In genomic region chr19:10333758-10334339, GRCh38 we compare ENCODE assay signal across 8 cellular contexts. TPM values are rescaled to one million over a fixed set of nuclear protein-coding genes. Genes with fewer than 3 reads are reported as not detected.
DNase-seq lines count a peak whose midpoint lies in the region; ATAC-seq and TF ChIP-seq lines count a peak whose summit lies in the region.

No MANE protein-coding gene starts in this region.

- H3K27ac Mint-ChIP-seq in activated CD4-positive, alpha-beta T cell treated with anti-CD3 and anti-CD28 coated beads, Interleukin-2, amount 10 ng/mL, durations not matched to agents 24 days and 14 days, result peak overlapping the region; percentile 96
- H3K27ac Mint-ChIP-seq in T-cell (peak overlapping the region; percentile 94 to 97), glutamatergic neuron (ENCODE audit: unreplicated experiment) (peak overlapping the region; percentile 55)

- no peak for DNase-seq in activated CD4-positive, alpha-beta T cell treated with anti-CD3 and anti-CD28 coated beads, Interleukin-2, amount 10 ng/mL, durations not matched to agents 24 days and 14 days
- DNase-seq in activated CD4-positive, alpha-beta T cell treated with anti-CD3 and anti-CD28 coated beads for 1 hour, result no peak
- DNase-seq in T-cell, result no peak
- no peak for DNase-seq in glutamatergic neuron
- no peak for DNase-seq in stimulated activated CD4-positive, alpha-beta T cell treated with anti-CD3 and anti-CD28 coated beads, Interleukin-4, amount 100 ng/mL, for 24 hours
- DNase-seq in mucosa of gallbladder (ENCODE audit: low spot score), result no peak

- H3K9ac ChIP-seq in skeletal muscle satellite cell (ENCODE audit: low read depth, low read length), result peak overlapping the region; percentile 96

- peaks cover 18% of the 10 kb centered on the region for H3K4me1 ChIP-seq in skeletal muscle satellite cell (ENCODE audit: control insufficient read depth, insufficient read depth, low read length)

- no peaks in the 10 kb centered on the region for H3K27me3 Mint-ChIP-seq in activated CD4-positive, alpha-beta T cell treated with anti-CD3 and anti-CD28 coated beads, Interleukin-2, amount 10 ng/mL, durations not matched to agents 24 days and 14 days
- H3K27me3 Mint-ChIP-seq in T-cell (no peaks in the 10 kb centered on the region), glutamatergic neuron (ENCODE audit: unreplicated experiment) (peaks cover 6% of the 10 kb centered on the region)

- no peaks in the 10 kb centered on the region for H3K9me3 Mint-ChIP-seq in activated CD4-positive, alpha-beta T cell treated with anti-CD3 and anti-CD28 coated beads, Interleukin-2, amount 10 ng/mL, durations not matched to agents 24 days and 14 days
- no peaks in the 10 kb centered on the region for H3K9me3 Mint-ChIP-seq in T-cell
- H3K9me3 Mint-ChIP-seq in glutamatergic neuron (ENCODE audit: unreplicated experiment), result peaks cover 6% of the 10 kb centered on the region

- H3K36me3 Mint-ChIP-seq in activated CD4-positive, alpha-beta T cell treated with anti-CD3 and anti-CD28 coated beads, Interleukin-2, amount 10 ng/mL, durations not matched to agents 24 days and 14 days (ENCODE audit: low read depth), result peaks cover 41% of the 10 kb centered on the region
- H3K36me3 Mint-ChIP-seq in T-cell (peaks cover 11% of the 10 kb centered on the region), glutamatergic neuron (ENCODE audit: unreplicated experiment) (no peaks in the 10 kb centered on the region)

- H3K4me2 ChIP-seq in skeletal muscle satellite cell (ENCODE audit: low read length), result peak overlapping the region; percentile 99

- POLR2A ChIA-PET in T-cell (lab: Charles Lee), result interaction anchor here (0.6 kb wide), 5 partner anchors 26 to 301 kb away, joined by 3 to 8 read pairs (median 5); no protein-coding TSS in a partner anchor

- peaks cover 5% of the 10 kb centered on the region for H3K27me3 ChIP-seq in skeletal muscle satellite cell (ENCODE audit: control insufficient read depth, insufficient read depth, low read length)

- no peak for TF ChIP-seq CTCF in glutamatergic neuron (IDR thresholded peaks at IDR 0.05; ENCODE audit: partially characterized antibody, unreplicated experiment)

- peak overlapping the region; percentile 96 for H3K4me3 Mint-ChIP-seq in activated CD4-positive, alpha-beta T cell treated with anti-CD3 and anti-CD28 coated beads, Interleukin-2, amount 10 ng/mL, durations not matched to agents 24 days and 14 days
- H3K4me3 Mint-ChIP-seq in T-cell (peak overlapping the region; percentile 92 to 95 (median 93)), glutamatergic neuron (ENCODE audit: unreplicated experiment) (peak overlapping the region; percentile 93)

- no peaks in the 10 kb centered on the region for H3K9me3 ChIP-seq in skeletal muscle satellite cell (replicated peaks; ENCODE audit: low read length)

- peaks cover 27% of the 10 kb centered on the region for H3K4me1 Mint-ChIP-seq in activated CD4-positive, alpha-beta T cell treated with anti-CD3 and anti-CD28 coated beads, Interleukin-2, amount 10 ng/mL, durations not matched to agents 24 days and 14 days
- H3K4me1 Mint-ChIP-seq in T-cell, result peaks cover 34 to 44% (median 43%) of the 10 kb centered on the region in 3 donors
- peaks cover 7% of the 10 kb centered on the region for H3K4me1 Mint-ChIP-seq in glutamatergic neuron (ENCODE audit: low read depth, unreplicated experiment)

- CTCF ChIA-PET in T-cell (lab: Charles Lee), result interaction anchor here in 1 of 2 donors (0.6 to 1.9 kb wide), 6 partner anchors 47 to 334 kb away, joined by 3 to 5 read pairs (median 4); partner anchors contain the start of genes ICAM1 and TYK2

- peaks cover 15% of the 10 kb centered on the region for H3K36me3 ChIP-seq in skeletal muscle satellite cell (ENCODE audit: insufficient read depth, low read length)

- intact Hi-C loops in activated CD4-positive, alpha-beta T cell treated with anti-CD3 and anti-CD28 coated beads, Interleukin-2, amount 10 ng/mL, durations not matched to agents 24 days and 14 days (cut with micrococcal nuclease), result loop anchor here (2.0 to 10.0 kb wide), 4 partner anchors 47 to 139 kb away; partner anchors contain the start of genes CDC37, DNMT1, ICAM1 and TYK2

- peak in 1 of 4 experiments; percentile 0 for ATAC-seq in T-cell (replicated peaks in 1 of 4)
- ATAC-seq in HG03108 (IDR thresholded peaks at IDR 0.05; ENCODE audit: unreplicated experiment), result no peak

- peak overlapping the region; percentile 94 for H3K4me3 ChIP-seq in skeletal muscle satellite cell (ENCODE audit: low read length)

RNA-seq across cellular contexts. Expression of gene RAVER1, which starts 0.5 kb away (rescaled TPM):
- total RNA-seq in activated CD4-positive, alpha-beta T cell treated with anti-CD3 and anti-CD28 coated beads, Interleukin-2, amount 10 ng/mL, durations not matched to agents 24 days and 14 days, result 96.1 and 108 TPM in 2 replicates
- total RNA-seq in T-cell (10 to 100 TPM; 31.5 to 68.2 (median 61.2) TPM), glutamatergic neuron (ENCODE audit: unreplicated experiment) (24.8 TPM), mucosa of gallbladder (44.6 TPM)
- total RNA-seq in skeletal muscle satellite cell (2012; rRNA removed), result 10.4 and 12.0 TPM in 2 replicates

RNA-seq across cellular contexts. Expression of gene ICAM3, which starts 5.6 kb away (rescaled TPM):
- total RNA-seq in activated CD4-positive, alpha-beta T cell treated with anti-CD3 and anti-CD28 coated beads, Interleukin-2, amount 10 ng/mL, durations not matched to agents 24 days and 14 days, result 104 and 108 TPM in 2 replicates
- total RNA-seq in T-cell (100 to 1,000 TPM; 167 to 233 (median 183) TPM), glutamatergic neuron (ENCODE audit: unreplicated experiment) (2.0 TPM), mucosa of gallbladder (14.7 TPM)
- total RNA-seq in skeletal muscle satellite cell (2012; rRNA removed), result 11.6 and 12.7 TPM in 2 replicates

RNA-seq across cellular contexts. Expression of gene FDX2, which starts 18.0 kb away (rescaled TPM):
- total RNA-seq in activated CD4-positive, alpha-beta T cell treated with anti-CD3 and anti-CD28 coated beads, Interleukin-2, amount 10 ng/mL, durations not matched to agents 24 days and 14 days, result 23.9 and 24.9 TPM in 2 replicates
- total RNA-seq in T-cell (10 to 100 TPM in 3 of 5 donors, 1 to 10 TPM in 2; 5.7 to 16.8 (median 11.4) TPM), glutamatergic neuron (ENCODE audit: unreplicated experiment) (16.0 TPM), mucosa of gallbladder (21.8 TPM)
- total RNA-seq in skeletal muscle satellite cell (2012; rRNA removed), result 11.4 and 18.8 TPM in 2 replicates

RNA-seq across cellular contexts. Expression of gene ZGLP1, which starts 24.2 kb away (rescaled TPM):
- 2.0 and 2.8 TPM in 2 replicates for total RNA-seq in activated CD4-positive, alpha-beta T cell treated with anti-CD3 and anti-CD28 coated beads, Interleukin-2, amount 10 ng/mL, durations not matched to agents 24 days and 14 days
- total RNA-seq in T-cell (10 to 100 TPM in 2 of 5 donors, 1 to 10 TPM in 3; 3.9 to 11.8 (median 8.1) TPM), glutamatergic neuron (ENCODE audit: unreplicated experiment) (9.4 TPM), mucosa of gallbladder (7.3 TPM)
- total RNA-seq in skeletal muscle satellite cell (2012; rRNA removed), result under 0.01 and 1.5 TPM in 2 replicates

RNA-seq across cellular contexts. Expression of gene ICAM5, which starts 44.1 kb away (rescaled TPM):
- total RNA-seq in activated CD4-positive, alpha-beta T cell treated with anti-CD3 and anti-CD28 coated beads, Interleukin-2, amount 10 ng/mL, durations not matched to agents 24 days and 14 days, result 3.0 and 3.8 TPM in 2 replicates
- total RNA-seq in T-cell (1 to 10 TPM in 1 of 5 donors, under 1 TPM in 4; 0.20 to 1.1 (median 0.59) TPM), glutamatergic neuron (ENCODE audit: unreplicated experiment) (3.6 TPM), mucosa of gallbladder (0.49 TPM)
- 0.22 and 0.76 TPM in 2 replicates for total RNA-seq in skeletal muscle satellite cell (2012; rRNA removed)
